Comparison of ENCODE assay signal across 29 cellular contexts in genomic region chr9:92514635-92515034, GRCh38. TPM values are rescaled to one million over a fixed set of nuclear protein-coding genes. Genes with fewer than 3 reads are reported as not detected.
"Had no signal": no experiment of that assay in that cellular context is flagged by ENCODE, and none has a peak within 500 bp of the region (broad histone marks: within the 10 kb centered on the region; RNA-seq: fewer than 3 reads in every experiment).

No MANE protein-coding gene starts in this region.

- H3K27me3 ChIP-seq: body of pancreas, esophagus muscularis mucosa, foreskin keratinocyte, gastrocnemius medialis, heart left ventricle had no signal

- H3K36me3 ChIP-seq: esophagus muscularis mucosa, gastrocnemius medialis had no signal

- DNase-seq: activated CD4-positive, alpha-beta T cell treated with anti-CD3 and anti-CD28 coated beads for 1 hour; activated CD4-positive, alpha-beta T cell treated with anti-CD3 and anti-CD28 coated beads for 48 hours; activated CD4-positive, alpha-beta T cell treated with anti-CD3 and anti-CD28 coated beads, Interleukin-2, amount 50 U/mL, for 1 hour; activated CD4-positive, alpha-beta T cell treated with anti-CD3 and anti-CD28 coated beads, Interleukin-2, amount 50 U/mL, for 48 hours; activated CD8-positive, alpha-beta memory T cell treated with anti-CD3 and anti-CD28 coated beads for 24 hours; activated CD8-positive, alpha-beta T cell treated with anti-CD3 and anti-CD28 coated beads for 36 hours; activated effector memory CD4-positive, alpha-beta T cell treated with anti-CD3 and anti-CD28 coated beads, Interleukin-2, amount 50 U/mL, for 16 hours; activated naive CD4-positive, alpha-beta T cell treated with anti-CD3 and anti-CD28 coated beads, Interleukin-2, amount 50 U/mL, for 16 hours; activated T-cell treated with anti-CD3 and anti-CD28 coated beads, Interleukin-2, amount 50 U/mL, for 4 hours; amniotic stem cell; anterior cingulate cortex; body of pancreas; caudate nucleus; cortex of kidney; dermis blood vessel endothelial cell; effector CD4-positive, alpha-beta T cell; effector memory CD8-positive, alpha-beta T cell; erythroblast; foreskin keratinocyte; gastrocnemius medialis; glutamatergic neuron; heart left ventricle; T-helper 2 cell had no signal

- FAIRE-seq: colon had no signal

- H3K9me3 Mint-ChIP-seq: activated CD8-positive, alpha-beta T cell treated with anti-CD3 and anti-CD28 coated beads for 36 hours; activated T-cell treated with anti-CD3 and anti-CD28 coated beads, Interleukin-2, amount 50 U/mL, for 4 hours; activated T-helper 1 cell treated with anti-CD3 and anti-CD28 coated beads, Interleukin-12 subunit alpha, Interleukin-12 subunit beta, Interleukin-2, Interleukin-4 antibody, amounts not matched to agents 30 ng/mL and 10 ng/mL and 1 ng/mL, durations not matched to agents 14 hours and 24 hours and 36 hours; activated T-helper 2 cell treated with anti-CD3 and anti-CD28 coated beads, Interferon-gamma antibody, Interleukin-2, Interleukin-4, amounts not matched to agents 10 μg/mL and 5 μg/mL and 100 μg/mL, durations not matched to agents 14 hours and 24 hours and 36 hours; effector memory CD8-positive, alpha-beta T cell had no signal

- ATAC-seq: activated CD8-positive, alpha-beta T cell treated with anti-CD3 and anti-CD28 coated beads for 36 hours; activated T-cell treated with anti-CD3 and anti-CD28 coated beads, Interleukin-2, amount 50 U/mL, for 4 hours; body of pancreas; effector memory CD8-positive, alpha-beta T cell; foreskin keratinocyte; gastrocnemius medialis; heart left ventricle had no signal

- H3K36me3 Mint-ChIP-seq: activated naive CD8-positive, alpha-beta T cell had no signal

- H3K27me3 Mint-ChIP-seq: activated CD8-positive, alpha-beta T cell treated with anti-CD3 and anti-CD28 coated beads for 36 hours; activated naive CD8-positive, alpha-beta T cell; effector memory CD8-positive, alpha-beta T cell had no signal

- H3K27ac ChIP-seq: body of pancreas, esophagus muscularis mucosa, foreskin keratinocyte, gastrocnemius medialis, heart left ventricle had no signal

- H3K9me3 ChIP-seq: body of pancreas, esophagus muscularis mucosa, gastrocnemius medialis, heart left ventricle had no signal

- H3K4me3 Mint-ChIP-seq: activated CD8-positive, alpha-beta T cell treated with anti-CD3 and anti-CD28 coated beads for 36 hours; activated naive CD8-positive, alpha-beta T cell; activated T-cell treated with anti-CD3 and anti-CD28 coated beads, Interleukin-2, amount 50 U/mL, for 4 hours; activated T-helper 1 cell treated with anti-CD3 and anti-CD28 coated beads, Interleukin-12 subunit alpha, Interleukin-12 subunit beta, Interleukin-2, Interleukin-4 antibody, amounts not matched to agents 30 ng/mL and 10 ng/mL and 1 ng/mL, durations not matched to agents 14 hours and 24 hours and 36 hours; effector memory CD8-positive, alpha-beta T cell had no signal

- H3K27ac Mint-ChIP-seq: activated CD8-positive, alpha-beta T cell treated with anti-CD3 and anti-CD28 coated beads for 36 hours; activated naive CD8-positive, alpha-beta T cell; activated T-helper 1 cell treated with anti-CD3 and anti-CD28 coated beads, Interleukin-12 subunit alpha, Interleukin-12 subunit beta, Interleukin-2, Interleukin-4 antibody, amounts not matched to agents 30 ng/mL and 10 ng/mL and 1 ng/mL, durations not matched to agents 14 hours and 24 hours and 36 hours; activated T-helper 2 cell treated with anti-CD3 and anti-CD28 coated beads, Interferon-gamma antibody, Interleukin-2, Interleukin-4, amounts not matched to agents 10 μg/mL and 5 μg/mL and 100 μg/mL, durations not matched to agents 14 hours and 24 hours and 36 hours; effector memory CD8-positive, alpha-beta T cell had no signal

- H3K4me1 ChIP-seq: body of pancreas, foreskin keratinocyte, gastrocnemius medialis had no signal

- H3K4me3 ChIP-seq: body of pancreas, esophagus muscularis mucosa, gastrocnemius medialis, heart left ventricle had no signal

RNA-seq across cellular contexts. Expression of gene ECM2, which starts 21.2 kb away (rescaled TPM):
- total RNA-seq: activated CD8-positive, alpha-beta T cell treated with anti-CD3 and anti-CD28 coated beads for 36 hours; activated T-cell treated with anti-CD3 and anti-CD28 coated beads, Interleukin-2, amount 50 U/mL, for 4 hours; activated T-helper 1 cell treated with anti-CD3 and anti-CD28 coated beads, Interleukin-12 subunit alpha, Interleukin-12 subunit beta, Interleukin-2, Interleukin-4 antibody, amounts not matched to agents 30 ng/mL and 10 ng/mL and 1 ng/mL, durations not matched to agents 14 hours and 24 hours and 36 hours; activated T-helper 2 cell treated with anti-CD3 and anti-CD28 coated beads, Interferon-gamma antibody, Interleukin-2, Interleukin-4, amounts not matched to agents 10 μg/mL and 5 μg/mL and 100 μg/mL, durations not matched to agents 14 hours and 24 hours and 36 hours; dermis blood vessel endothelial cell; T-helper 1 cell treated with Interleukin-12 subunit alpha and Interleukin-12 subunit beta and Interleukin-4 antibody, amounts not matched to agents 30 ng/mL and 1 ng/mL, for 36 hours had no signal

RNA-seq across cellular contexts. Expression of gene ASPN, which starts 32.3 kb away (rescaled TPM):
- total RNA-seq: activated CD8-positive, alpha-beta T cell treated with anti-CD3 and anti-CD28 coated beads for 36 hours; activated T-cell treated with anti-CD3 and anti-CD28 coated beads, Interleukin-2, amount 50 U/mL, for 4 hours; activated T-helper 1 cell treated with anti-CD3 and anti-CD28 coated beads, Interleukin-12 subunit alpha, Interleukin-12 subunit beta, Interleukin-2, Interleukin-4 antibody, amounts not matched to agents 30 ng/mL and 10 ng/mL and 1 ng/mL, durations not matched to agents 14 hours and 24 hours and 36 hours; activated T-helper 2 cell treated with anti-CD3 and anti-CD28 coated beads, Interferon-gamma antibody, Interleukin-2, Interleukin-4, amounts not matched to agents 10 μg/mL and 5 μg/mL and 100 μg/mL, durations not matched to agents 14 hours and 24 hours and 36 hours; dermis blood vessel endothelial cell; foreskin keratinocyte; T-helper 1 cell treated with Interleukin-12 subunit alpha and Interleukin-12 subunit beta and Interleukin-4 antibody, amounts not matched to agents 30 ng/mL and 1 ng/mL, for 36 hours had no signal
